In the genomic region with DNA sequence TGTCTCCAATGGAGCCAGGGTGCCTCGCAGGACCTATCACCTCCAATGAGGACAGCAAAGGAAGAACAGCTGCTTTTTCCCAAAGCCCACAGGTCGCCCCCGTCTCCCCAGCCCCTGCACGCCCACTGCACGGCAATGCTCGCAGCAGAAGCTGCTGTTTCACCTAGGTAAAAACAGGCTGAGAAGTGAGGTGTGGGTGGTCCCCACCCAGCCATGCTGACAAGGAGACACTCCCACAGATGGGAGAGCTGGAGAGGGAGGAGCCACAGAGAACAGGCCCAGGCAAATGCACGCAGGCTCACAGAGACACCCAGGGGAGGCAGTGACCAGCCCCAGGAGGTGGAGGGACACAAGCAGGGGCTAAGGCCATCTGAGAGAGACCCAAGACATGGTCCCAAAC, we compare ENCODE assay signal across 32 cellular contexts. TPM values are rescaled to one million over a fixed set of nuclear protein-coding genes. Genes with fewer than 3 reads are reported as not detected.
DNase-seq lines count a peak whose midpoint lies in the region; ATAC-seq and TF ChIP-seq lines count a peak whose summit lies in the region.
"Had no signal": no experiment of that assay in that cellular context is flagged by ENCODE, and none has a peak within 500 bp of the region (broad histone marks: within the 10 kb centered on the region; RNA-seq: fewer than 3 reads in every experiment).

No MANE protein-coding gene starts in this region.

- no peak for ATAC-seq in activated CD8-positive, alpha-beta T cell treated with anti-CD3 and anti-CD28 coated beads, Interleukin-2, amount 10 ng/mL, durations not matched to agents 7 days and 5 days
- no peak for ATAC-seq in SK-N-SH treated with all-trans-retinoic acid at 6 μM for 48 hours
- ATAC-seq in right lobe of liver: no peak
- ATAC-seq: GM23338; heart right ventricle; stimulated activated effector memory CD8-positive, alpha-beta T cell treated with anti-CD3 and anti-CD28 coated beads, Interleukin-12 subunit alpha, Interleukin-12 subunit beta, amount 100 ng/mL, for 72 hours; upper lobe of right lung had no signal

- H3K27ac Mint-ChIP-seq in MCF 10A (ENCODE audit: low read depth, unreplicated experiment): peak overlapping the region; percentile 67
- H3K27ac Mint-ChIP-seq in activated CD8-positive, alpha-beta T cell treated with anti-CD3 and anti-CD28 coated beads, Interleukin-2, amount 10 ng/mL, durations not matched to agents 7 days and 5 days: peak overlapping the region; percentile 62
- H3K27ac Mint-ChIP-seq: GM23338; T-helper 1 cell treated with Interleukin-12 subunit alpha and Interleukin-12 subunit beta and Interleukin-4 antibody, amounts not matched to agents 30 μg/mL and 1 μg/mL, for 36 hours had no signal

- H2AFZ ChIP-seq in mammary epithelial cell (ENCODE audit: low read depth, low read length) (no peak overlapping the region), hepatocyte (no peak overlapping the region)
- H2AFZ ChIP-seq: GM23338 had no signal

- H3K36me3 ChIP-seq in mammary epithelial cell (ENCODE audit: insufficient read depth, low read length) (peaks cover 6% of the 10 kb centered on the region), hepatocyte (replicated peaks; ENCODE audit: insufficient read depth, low read depth) (no peaks in the 10 kb centered on the region), right lobe of liver (peaks cover 0 to 40% (median 10%) of the 10 kb centered on the region in 4 donors)

- H3K9me3 ChIP-seq in mammary epithelial cell (replicated peaks; ENCODE audit: insufficient read depth, low read length) (no peaks in the 10 kb centered on the region), hepatocyte (ENCODE audit: low read depth) (no peaks in the 10 kb centered on the region), right lobe of liver (no peaks in the 10 kb centered on the region)
- H3K9me3 ChIP-seq: esophagus squamous epithelium, heart right ventricle, upper lobe of right lung had no signal

- no peaks in the 10 kb centered on the region for H3K27me3 ChIP-seq in mammary epithelial cell (ENCODE audit: insufficient read depth, low read length)
- peaks cover 16% of the 10 kb centered on the region for H3K27me3 ChIP-seq in hepatocyte
- no peaks in the 10 kb centered on the region for H3K27me3 ChIP-seq in right lobe of liver

- H3K27ac ChIP-seq in mammary epithelial cell (ENCODE audit: insufficient read depth, low read depth, low read length) (no peak overlapping the region), hepatocyte (no peak overlapping the region), right lobe of liver (no peak overlapping the region)
- H3K27ac ChIP-seq: esophagus squamous epithelium, heart right ventricle, SK-N-MC, upper lobe of right lung had no signal

- in situ Hi-C loops in mammary epithelial cell (cut with MboI; ENCODE audit: low sequenced_read_pairs in 2 of 2): loop anchor here in 1 of 2 donors (10.0 kb wide), 1 partner anchor 115 kb away; no protein-coding TSS in a partner anchor

- CTCF ChIA-PET in MCF 10A (lab: Yijun Ruan, JAX) (interaction anchor here (1.1 to 4.6 kb wide), 2 partner anchors 13 to 68 kb away, joined by 5 to 33 read pairs; no protein-coding TSS in a partner anchor), mammary epithelial cell (lab: Charles Lee; ENCODE audit: low non-redundant PET) (no interaction called here)
- CTCF ChIA-PET in activated CD8-positive, alpha-beta T cell treated with anti-CD3 and anti-CD28 coated beads, Interleukin-2, amount 10 ng/mL, durations not matched to agents 7 days and 5 days (lab: Charles Lee): interaction anchor here (5.4 kb wide), 1 partner anchor 14 kb away, joined by 21 read pairs; no protein-coding TSS in a partner anchor

- no peaks in the 10 kb centered on the region for H3K79me2 ChIP-seq in mammary epithelial cell (ENCODE audit: insufficient read depth, low read length)
- no peaks in the 10 kb centered on the region for H3K79me2 ChIP-seq in hepatocyte

- H3K4me1 ChIP-seq in mammary epithelial cell (ENCODE audit: insufficient read depth, low read length): peaks cover 10% of the 10 kb centered on the region
- H3K4me1 ChIP-seq in hepatocyte (ENCODE audit: insufficient read depth): no peaks in the 10 kb centered on the region
- peaks cover 0 to 7% (median 0%) of the 10 kb centered on the region in 4 donors for H3K4me1 ChIP-seq in right lobe of liver
- H3K4me1 ChIP-seq: upper lobe of right lung had no signal

- DNase-seq in MCF 10A (ENCODE audit: unreplicated experiment): no peak
- no peak for DNase-seq in mammary epithelial cell
- no peak for DNase-seq in activated CD8-positive, alpha-beta T cell treated with anti-CD3 and anti-CD28 coated beads, Interleukin-2, amount 10 ng/mL, durations not matched to agents 7 days and 5 days
- peak; percentile 48 to 96 (median 81) for DNase-seq in head of caudate nucleus
- DNase-seq in Kasumi-1 (lab: John Stamatoyannopoulos, UW): no peak
- no peak for DNase-seq in hepatocyte (ENCODE audit: low spot score)
- DNase-seq in right lobe of liver: no peak
- DNase-seq: activated effector memory CD4-positive, alpha-beta T cell treated with Interleukin-2 at 50 U/mL for 16 hours; AML-193; CD4-positive, alpha-beta memory T cell; cerebellar nuclear complex; dermis blood vessel endothelial cell; esophagus squamous epithelium; foreskin melanocyte; heart right ventricle; kidney; midbrain; naive B cell; NCI-H1048; NCI-H1694 treated with DMSO at 0.1 percent for 48 hours; NCI-H446 treated with DMSO at 0.1 percent for 48 hours; OCI-M1; substantia nigra; upper lobe of right lung had no signal

- H3K4me2 ChIP-seq in mammary epithelial cell (ENCODE audit: insufficient read depth, low read depth, low read length): no peak overlapping the region
- H3K4me2 ChIP-seq in hepatocyte: no peak overlapping the region
- H3K4me2 ChIP-seq: GM23338 had no signal

- no peaks in the 10 kb centered on the region for H3K27me3 Mint-ChIP-seq in MCF 10A (ENCODE audit: insufficient read depth, unreplicated experiment)
- no peaks in the 10 kb centered on the region for H3K27me3 Mint-ChIP-seq in activated CD8-positive, alpha-beta T cell treated with anti-CD3 and anti-CD28 coated beads, Interleukin-2, amount 10 ng/mL, durations not matched to agents 7 days and 5 days (ENCODE audit: low read depth)
- H3K27me3 Mint-ChIP-seq: naive B cell had no signal

- H3K36me3 Mint-ChIP-seq in MCF 10A (ENCODE audit: insufficient read depth, unreplicated experiment): peaks cover 57% of the 10 kb centered on the region
- peaks cover 49% of the 10 kb centered on the region for H3K36me3 Mint-ChIP-seq in activated CD8-positive, alpha-beta T cell treated with anti-CD3 and anti-CD28 coated beads, Interleukin-2, amount 10 ng/mL, durations not matched to agents 7 days and 5 days (ENCODE audit: low read depth)

- intact Hi-C loops in MCF 10A (cut with micrococcal nuclease) (loop anchor here (10.0 kb wide), 1 partner anchor 255 kb away; a partner anchor contains a TSS), mammary epithelial cell (cut with micrococcal nuclease) (no loop called here), head of caudate nucleus (cut with DNase I) (no loop called here), right lobe of liver (cut with DNase I) (no loop called here)

- H3K9me3 Mint-ChIP-seq in MCF 10A (ENCODE audit: unreplicated experiment): no peaks in the 10 kb centered on the region
- no peaks in the 10 kb centered on the region for H3K9me3 Mint-ChIP-seq in activated CD8-positive, alpha-beta T cell treated with anti-CD3 and anti-CD28 coated beads, Interleukin-2, amount 10 ng/mL, durations not matched to agents 7 days and 5 days (ENCODE audit: insufficient read depth)
- H3K9me3 Mint-ChIP-seq: CD4-positive, alpha-beta memory T cell; naive B cell; stimulated activated effector memory CD8-positive, alpha-beta T cell treated with anti-CD3 and anti-CD28 coated beads, Interleukin-12 subunit alpha, Interleukin-12 subunit beta, amount 100 ng/mL, for 72 hours; T-helper 1 cell treated with Interleukin-12 subunit alpha and Interleukin-12 subunit beta and Interleukin-4 antibody, amounts not matched to agents 30 μg/mL and 1 μg/mL, for 36 hours had no signal

- H3K4me3 Mint-ChIP-seq in MCF 10A (ENCODE audit: unreplicated experiment): no peak overlapping the region
- no peak overlapping the region for H3K4me3 Mint-ChIP-seq in activated CD8-positive, alpha-beta T cell treated with anti-CD3 and anti-CD28 coated beads, Interleukin-2, amount 10 ng/mL, durations not matched to agents 7 days and 5 days
- H3K4me3 Mint-ChIP-seq: CD4-positive, alpha-beta memory T cell; GM23338; naive B cell; stimulated activated effector memory CD8-positive, alpha-beta T cell treated with anti-CD3 and anti-CD28 coated beads, Interleukin-12 subunit alpha, Interleukin-12 subunit beta, amount 100 ng/mL, for 72 hours; T-helper 1 cell treated with Interleukin-12 subunit alpha and Interleukin-12 subunit beta and Interleukin-4 antibody, amounts not matched to agents 30 μg/mL and 1 μg/mL, for 36 hours had no signal

- BruUV-seq in MCF 10A (replicated peaks; lab: Mats Ljungman, UMichigan) (no TSS peak), mammary epithelial cell (replicated peaks; lab: Mats Ljungman, UMichigan) (no TSS peak)

- peaks cover 11% of the 10 kb centered on the region for H3K4me1 Mint-ChIP-seq in MCF 10A (ENCODE audit: insufficient read depth, unreplicated experiment)
- H3K4me1 Mint-ChIP-seq in activated CD8-positive, alpha-beta T cell treated with anti-CD3 and anti-CD28 coated beads, Interleukin-2, amount 10 ng/mL, durations not matched to agents 7 days and 5 days (ENCODE audit: low read depth): peaks cover 14% of the 10 kb centered on the region

- no peak for TF ChIP-seq CTCF in MCF 10A (IDR thresholded peaks at IDR 0.05; ENCODE audit: unreplicated experiment)
- TF ChIP-seq CTCF in mammary epithelial cell (conservative IDR thresholded peaks at IDR 0.05 in 1 of 2, IDR thresholded peaks at IDR 0.05 in 1 of 2; ENCODE audit: extremely low read depth in 1 of 2, insufficient read depth in 1 of 2, low read depth in 1 of 2, low read length in 2 of 2): no peak
- no peak for TF ChIP-seq CTCF in hepatocyte (IDR thresholded peaks at IDR 0.05; ENCODE audit: poor library complexity)
- no peak for TF ChIP-seq CTCF in right lobe of liver (IDR thresholded peaks at IDR 0.05)

- dilution Hi-C loops in mammary epithelial cell (cut with HindIII; ENCODE audit: low sequenced_read_pairs): no loop called here

- WGBS in mammary epithelial cell (ENCODE audit: low coverage, missing lambda C conversion rate): 94% methylated on average over 6 of the region's 7 CpGs
- 91% methylated on average over 7 of the region's 7 CpGs for WGBS in hepatocyte (ENCODE audit: low lambda C conversion rate, missing lambda C conversion rate)
- 40% methylated on average over 1 of the region's 7 CpGs for WGBS in right lobe of liver (ENCODE audit: insufficient coverage, low coverage, low lambda C conversion rate, missing lambda C conversion rate)

- H3K4me3 ChIP-seq in mammary epithelial cell (replicated peaks in 1 of 3; ENCODE audit: insufficient read depth in 1 of 3, low read depth in 2 of 3, low read length in 3 of 3): no peak overlapping the region
- H3K4me3 ChIP-seq in hepatocyte: no peak overlapping the region
- no peak overlapping the region for H3K4me3 ChIP-seq in right lobe of liver
- H3K4me3 ChIP-seq: esophagus squamous epithelium, GM23338, heart right ventricle, SK-N-MC, upper lobe of right lung had no signal

- no peaks in the 10 kb centered on the region for H4K20me1 ChIP-seq in mammary epithelial cell (ENCODE audit: insufficient read depth, low read length)
- no peaks in the 10 kb centered on the region for H4K20me1 ChIP-seq in hepatocyte (ENCODE audit: insufficient read depth, poor library complexity, severe bottlenecking)

- no peaks in the 10 kb centered on the region for H3K9me2 ChIP-seq in hepatocyte (replicated peaks; ENCODE audit: insufficient read depth)

- no peak for TF ChIP-seq POLR2A in right lobe of liver (IDR thresholded peaks at IDR 0.05)

- H3K9ac ChIP-seq in mammary epithelial cell (ENCODE audit: insufficient read depth, low read length): no peak overlapping the region

- POLR2A ChIA-PET in MCF 10A (lab: Yijun Ruan, JAX): interaction anchor here (1.0 to 1.3 kb wide), 3 partner anchors 8 to 26 kb away, joined by 3 to 6 read pairs (median 3); a partner anchor contains a TSS
- POLR2A ChIA-PET in activated CD8-positive, alpha-beta T cell treated with anti-CD3 and anti-CD28 coated beads, Interleukin-2, amount 10 ng/mL, durations not matched to agents 7 days and 5 days (lab: Charles Lee): no interaction called here

RNA-seq across cellular contexts. Expression of a gene that starts 10.4 kb away (rescaled TPM):
- total RNA-seq in MCF 10A (2022): not detected in 2 replicates
- total RNA-seq in mammary epithelial cell: not detected
- polyA plus RNA-seq in mammary epithelial cell: not detected
- polyA minus RNA-seq in mammary epithelial cell: not detected
- total RNA-seq in activated CD8-positive, alpha-beta T cell treated with anti-CD3 and anti-CD28 coated beads, Interleukin-2, amount 10 ng/mL, durations not matched to agents 7 days and 5 days: under 1 TPM; 0.23 to 0.34 TPM
- total RNA-seq in hepatocyte: not detected in 2 replicates
- polyA plus RNA-seq in hepatocyte: not detected in 2 replicates
- under 1 TPM in 1 of 6 experiments, not detected in 5; 0.15 TPM for total RNA-seq in right lobe of liver
- total RNA-seq: CD4-positive, alpha-beta memory T cell; dermis blood vessel endothelial cell; heart right ventricle; HT1080; omental fat pad; skeletal muscle tissue; upper lobe of right lung had no signal

RNA-seq across cellular contexts. Expression of a gene that starts 24.4 kb away (rescaled TPM):
- total RNA-seq in MCF 10A (2022) (not detected in 2 replicates), mammary epithelial cell (1 to 10 TPM in 1 of 2 donors, not detected in 1; 4.0 TPM), hepatocyte (not detected in 2 replicates), right lobe of liver (under 1 TPM in 4 of 6 experiments, not detected in 2; 0.10 to 0.24 (median 0.15) TPM)
- polyA plus RNA-seq in mammary epithelial cell (0.10 TPM), hepatocyte (0.22 and 0.74 TPM in 2 replicates)
- not detected for polyA minus RNA-seq in mammary epithelial cell
- under 1 TPM; 0.26 to 0.47 TPM for total RNA-seq in activated CD8-positive, alpha-beta T cell treated with anti-CD3 and anti-CD28 coated beads, Interleukin-2, amount 10 ng/mL, durations not matched to agents 7 days and 5 days
- total RNA-seq: heart right ventricle, HT1080, omental fat pad, skeletal muscle tissue had no signal
- polyA plus RNA-seq: heart right ventricle had no signal

RNA-seq across cellular contexts. Expression of a gene that starts 25.3 kb away (rescaled TPM):
- total RNA-seq in MCF 10A (2022): 67.3 and 75.8 TPM in 2 replicates
- total RNA-seq in mammary epithelial cell: 10 to 100 TPM; 49.3 to 92.9 TPM
- 58.6 TPM for polyA plus RNA-seq in mammary epithelial cell
- polyA minus RNA-seq in mammary epithelial cell: 101 TPM
- total RNA-seq in activated CD8-positive, alpha-beta T cell treated with anti-CD3 and anti-CD28 coated beads, Interleukin-2, amount 10 ng/mL, durations not matched to agents 7 days and 5 days: 10 to 100 TPM; 79.4 to 82.0 TPM
- 32.3 and 52.6 TPM in 2 replicates for total RNA-seq in hepatocyte
- 36.0 and 37.8 TPM in 2 replicates for polyA plus RNA-seq in hepatocyte
- 10 to 100 TPM; 22.8 to 43.8 (median 31.1) TPM for total RNA-seq in right lobe of liver

RNA-seq across cellular contexts. Expression of a gene that starts 25.6 kb away (rescaled TPM):
- total RNA-seq in MCF 10A (2022) (17.5 and 17.9 TPM in 2 replicates), mammary epithelial cell (10 to 100 TPM; 21.0 to 21.5 TPM), hepatocyte (16.1 and 19.1 TPM in 2 replicates), right lobe of liver (10 to 100 TPM; 11.1 to 33.0 (median 22.3) TPM)
- polyA plus RNA-seq in mammary epithelial cell (16.0 TPM), hepatocyte (15.7 and 26.9 TPM in 2 replicates)
- 3.7 TPM for polyA minus RNA-seq in mammary epithelial cell
- total RNA-seq in activated CD8-positive, alpha-beta T cell treated with anti-CD3 and anti-CD28 coated beads, Interleukin-2, amount 10 ng/mL, durations not matched to agents 7 days and 5 days: 10 to 100 TPM; 21.0 to 22.6 TPM

Comparison
In these comparisons a context has a peak if more than half of its experiments do, and no peak if none do; other contexts are left out.
1. DNase-seq: peak in head of caudate nucleus (42 of 42); none in MCF 10A (single experiment), mammary epithelial cell (single experiment), activated CD8-positive, alpha-beta T cell treated with anti-CD3 and anti-CD28 coated beads, Interleukin-2, amount 10 ng/mL, durations not matched to agents 7 days and 5 days (single experiment), Kasumi-1 (0 of 2), hepatocyte (single experiment) and right lobe of liver (0 of 3).